Comparison of ENCODE assay signal across 12 cellular contexts in the genomic region with DNA sequence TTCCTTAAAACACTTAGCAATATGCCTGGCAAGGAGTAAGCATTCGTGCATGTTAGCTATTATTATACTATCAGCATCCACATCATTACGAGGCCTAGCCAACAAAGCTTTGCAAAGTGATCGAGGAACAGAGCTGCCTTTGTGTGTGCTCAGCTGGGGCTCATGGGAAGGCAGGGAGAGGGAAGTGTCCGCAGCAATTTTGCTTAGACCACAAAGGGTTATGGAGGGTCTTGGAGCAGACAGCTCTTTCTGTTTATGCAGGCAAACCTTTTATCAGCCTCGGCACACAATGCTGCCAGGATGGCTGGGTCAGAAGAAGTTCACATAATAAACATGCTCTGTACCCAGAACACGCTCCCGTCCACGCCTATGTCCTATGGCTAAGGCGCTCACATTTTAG. TPM values are rescaled to one million over a fixed set of nuclear protein-coding genes. Genes with fewer than 3 reads are reported as not detected.
A peak's percentile ranks its signal among the peaks of the same experiment; 100 is the strongest.
DNase-seq lines count a peak whose midpoint lies in the region; ATAC-seq, FAIRE-seq and TF ChIP-seq lines count a peak whose summit lies in the region.
"Had no signal": no experiment of that assay in that cellular context is flagged by ENCODE, and none has a peak within 500 bp of the region (broad histone marks: within the 10 kb centered on the region; RNA-seq: fewer than 3 reads in every experiment).

No MANE protein-coding gene starts in this region.

- no peak for TF ChIP-seq CTCF in coronary artery (IDR thresholded peaks at IDR 0.05)
- TF ChIP-seq CTCF in keratinocyte (optimal IDR thresholded peaks at IDR 0.05 in 1 of 3, IDR thresholded peaks at IDR 0.05 in 1 of 3, conservative IDR thresholded peaks at IDR 0.05 in 1 of 3; ENCODE audit: extremely low read depth in 1 of 3, insufficient read depth in 2 of 3, low read length in 3 of 3): no peak

- no peaks in the 10 kb centered on the region for H4K20me1 ChIP-seq in keratinocyte (ENCODE audit: control insufficient read depth, extremely low read depth, insufficient read depth, low read length)

- no peaks in the 10 kb centered on the region for H3K36me3 ChIP-seq in MG63
- no peaks in the 10 kb centered on the region for H3K36me3 ChIP-seq in keratinocyte (ENCODE audit: control insufficient read depth in 2 of 2, extremely low read depth in 1 of 2, insufficient read depth in 2 of 2, low read length in 2 of 2)

- FAIRE-seq in keratinocyte (lab: Jason Lieb, UNC): peak; percentile 56

- no peak overlapping the region for H3K9ac ChIP-seq in keratinocyte (ENCODE audit: control insufficient read depth, extremely low read depth, insufficient read depth, low read length)

- no peaks in the 10 kb centered on the region for H3K9me1 ChIP-seq in keratinocyte (ENCODE audit: control insufficient read depth, extremely low read depth, insufficient read depth, low read length)

- no peaks in the 10 kb centered on the region for H3K36me3 Mint-ChIP-seq in activated CD8-positive, alpha-beta memory T cell treated with anti-CD3 and anti-CD28 coated beads, Interleukin-2, amount 10 ng/mL, durations not matched to agents 7 days and 5 days

- H3K4me1 ChIP-seq in keratinocyte (ENCODE audit: control insufficient read depth, extremely low read depth, insufficient read depth, low read length): peaks cover 5% of the 10 kb centered on the region

- H3K4me3 ChIP-seq in MG63 (no peak overlapping the region), coronary artery (peak overlapping the region; percentile 50), keratinocyte (ENCODE audit: control insufficient read depth in 2 of 3, extremely low read depth in 1 of 3, insufficient read depth in 2 of 3, low read depth in 1 of 3, low read length in 3 of 3) (no peak overlapping the region)

- no peaks in the 10 kb centered on the region for H3K9me3 Mint-ChIP-seq in activated CD8-positive, alpha-beta memory T cell treated with anti-CD3 and anti-CD28 coated beads, Interleukin-2, amount 10 ng/mL, durations not matched to agents 7 days and 5 days (ENCODE audit: low read depth)

- no peaks in the 10 kb centered on the region for H3K27me3 ChIP-seq in MG63
- no peaks in the 10 kb centered on the region for H3K27me3 ChIP-seq in keratinocyte (ENCODE audit: control insufficient read depth, extremely low read depth, insufficient read depth, low read length)

- H3K79me2 ChIP-seq in keratinocyte (ENCODE audit: control insufficient read depth, insufficient read depth, low read length): no peaks in the 10 kb centered on the region

- H3K27ac Mint-ChIP-seq in activated CD8-positive, alpha-beta memory T cell treated with anti-CD3 and anti-CD28 coated beads, Interleukin-2, amount 10 ng/mL, durations not matched to agents 7 days and 5 days: no peak overlapping the region

- H3K4me2 ChIP-seq in keratinocyte (ENCODE audit: control insufficient read depth, extremely low read depth, insufficient read depth, low read depth, low read length): peak overlapping the region; percentile 22

- H3K27ac ChIP-seq in coronary artery: peak overlapping the region; percentile 77 to 93
- H3K27ac ChIP-seq in keratinocyte (ENCODE audit: control insufficient read depth, insufficient read depth, low read length): no peak overlapping the region

- peaks cover 45% of the 10 kb centered on the region for H3K27me3 Mint-ChIP-seq in activated CD8-positive, alpha-beta memory T cell treated with anti-CD3 and anti-CD28 coated beads, Interleukin-2, amount 10 ng/mL, durations not matched to agents 7 days and 5 days

- no peak overlapping the region for H3K4me3 Mint-ChIP-seq in activated CD8-positive, alpha-beta memory T cell treated with anti-CD3 and anti-CD28 coated beads, Interleukin-2, amount 10 ng/mL, durations not matched to agents 7 days and 5 days

- peak; percentile 91 for ATAC-seq in sciatic nerve
- ATAC-seq in activated CD8-positive, alpha-beta memory T cell treated with anti-CD3 and anti-CD28 coated beads, Interleukin-2, amount 10 ng/mL, durations not matched to agents 7 days and 5 days: no peak
- ATAC-seq: activated CD4-positive, CD25-positive, alpha-beta regulatory T cell treated with anti-CD3 and anti-CD28 coated beads, Interleukin-2, amount 50 U/mL, for 24 hours had no signal

- no peaks in the 10 kb centered on the region for H3K4me1 Mint-ChIP-seq in activated CD8-positive, alpha-beta memory T cell treated with anti-CD3 and anti-CD28 coated beads, Interleukin-2, amount 10 ng/mL, durations not matched to agents 7 days and 5 days

- dilution Hi-C loops in keratinocyte (cut with MboI; ENCODE audit: extremely low pct_ligation_motif_present, low sequenced_read_pairs): no loop called here

- intact Hi-C loops in sciatic nerve (cut with DNase I): no loop called here

- H3K9me3 ChIP-seq in MG63 (peaks cover 11% of the 10 kb centered on the region), keratinocyte (ENCODE audit: control insufficient read depth, low read depth, low read length) (no peaks in the 10 kb centered on the region)

- CTCF ChIA-PET in activated CD8-positive, alpha-beta memory T cell treated with anti-CD3 and anti-CD28 coated beads, Interleukin-2, amount 10 ng/mL, durations not matched to agents 7 days and 5 days (lab: Charles Lee): interaction anchor here (1.3 kb wide), 1 partner anchor 24 kb away, joined by 3 read pairs; no protein-coding TSS in a partner anchor

- DNase-seq in MG63 (peak; percentile 15), coronary artery (ENCODE audit: low spot score) (no peak), keratinocyte (ENCODE audit: low read depth, low spot score) (no peak), sciatic nerve (ENCODE audit: low spot score) (no peak), cerebellum (ENCODE audit: low spot score) (no peak), NCI-H2107 (lab: John Stamatoyannopoulos, UW) (no peak)
- no peak for DNase-seq in activated CD8-positive, alpha-beta memory T cell treated with anti-CD3 and anti-CD28 coated beads, Interleukin-2, amount 10 ng/mL, durations not matched to agents 7 days and 5 days
- DNase-seq in activated naive CD4-positive, alpha-beta T cell treated with anti-CD3 and anti-CD28 coated beads, Interleukin-2, amount 50 U/mL, for 16 hours: no peak
- DNase-seq: activated gamma-delta T cell treated with Interleukin-2 at 50 U/mL for 16 hours, COR-L47, SHP77 treated with DMSO at 0.1 percent for 48 hours had no signal

- H2AFZ ChIP-seq in keratinocyte (ENCODE audit: control insufficient read depth, low read length): peak overlapping the region; percentile 48

RNA-seq across cellular contexts. Expression of a gene that starts 10.9 kb away (rescaled TPM):
- total RNA-seq in MG63 (2014; rRNA removed; shearing (Covaris generic); ENCODE audit: low replicate concordance): 228 and 269 TPM in 2 replicates
- polyA plus RNA-seq in keratinocyte: 712 to 984 TPM (median 777 TPM) in 3 replicates
- polyA plus RNA-seq in keratinocyte (2011; ENCODE audit: low read depth): 449 TPM
- 673 and 675 TPM in 2 replicates for polyA plus RNA-seq in keratinocyte (2011; cell fraction: cytosol; rRNA removed)
- polyA plus RNA-seq in keratinocyte (2011; cell fraction: nucleus; rRNA removed): 1,006 and 1,193 TPM in 2 replicates
- polyA plus RNA-seq in keratinocyte (2012; ENCODE audit: low replicate concordance): 451 and 482 TPM in 2 replicates
- 466 to 661 TPM (median 564 TPM) in 3 replicates for polyA minus RNA-seq in keratinocyte
- polyA minus RNA-seq in keratinocyte (2011; cell fraction: cytosol; rRNA and poly(A)+ RNA removed): 657 TPM
- 427 and 766 TPM in 2 replicates for polyA minus RNA-seq in keratinocyte (2011; cell fraction: nucleus; rRNA and poly(A)+ RNA removed)
- total RNA-seq in sciatic nerve (201 TPM), cerebellum (140 TPM)
- total RNA-seq in activated CD8-positive, alpha-beta memory T cell treated with anti-CD3 and anti-CD28 coated beads, Interleukin-2, amount 10 ng/mL, durations not matched to agents 7 days and 5 days: not detected

Comparison
In these comparisons a context has a peak if more than half of its experiments do, and no peak if none do; other contexts are left out.
1. RNA of a gene that starts 10.9 kb away (total RNA-seq): 228 to 269 TPM in MG63, 201 TPM in sciatic nerve (single experiment) and 140 TPM in cerebellum (single experiment); not detected in activated CD8-positive, alpha-beta memory T cell treated with anti-CD3 and anti-CD28 coated beads, Interleukin-2, amount 10 ng/mL, durations not matched to agents 7 days and 5 days; every median in the first group is over 100 times any median in the second.